8 cellular contexts compared by ENCODE assay signal in the genomic region with DNA sequence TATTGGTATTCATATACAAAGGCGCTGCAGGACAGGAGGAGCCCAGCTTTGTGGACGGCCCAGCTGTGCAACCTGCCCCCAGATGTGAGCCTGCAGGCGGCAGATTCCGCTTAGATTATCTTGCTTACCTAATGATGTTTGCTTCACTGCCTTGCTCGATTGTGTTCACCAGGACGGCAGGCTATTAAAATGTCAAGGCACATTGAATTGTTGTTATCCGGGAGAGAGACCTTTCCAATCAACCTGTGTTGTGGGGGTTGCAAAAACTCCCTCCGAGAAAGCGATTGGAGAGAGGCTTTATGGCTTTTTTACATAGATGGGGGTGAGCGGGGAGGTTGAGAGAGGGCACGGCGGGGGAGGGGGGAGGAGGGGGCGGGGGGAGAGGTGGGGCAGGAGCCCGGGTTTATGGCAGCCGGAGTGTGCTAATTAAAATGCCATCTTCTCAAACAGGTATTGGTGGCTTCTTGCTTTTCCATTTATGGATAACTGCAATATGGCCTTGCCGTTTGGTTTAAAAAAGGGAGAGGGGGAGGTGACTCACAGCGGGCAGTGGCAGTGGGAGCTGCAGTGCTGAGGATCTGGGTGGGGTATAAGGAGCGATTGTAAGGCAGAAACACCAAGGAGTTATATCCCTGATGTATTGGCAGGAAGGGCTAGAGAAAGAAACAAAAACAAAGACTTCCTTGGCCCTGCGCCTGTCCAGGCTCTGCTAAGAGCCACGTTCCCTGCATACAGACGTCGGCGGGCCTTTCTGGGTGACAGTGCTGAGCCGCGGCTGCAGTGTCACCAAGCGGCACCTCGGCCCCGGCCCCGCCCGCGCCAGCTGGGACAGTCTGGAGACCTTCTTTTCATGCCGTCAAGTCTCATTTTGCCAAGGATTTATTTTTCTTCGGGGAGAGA.
DNase-seq lines count a peak whose midpoint lies in the region; ATAC-seq and TF ChIP-seq lines count a peak whose summit lies in the region.

No MANE protein-coding gene starts in this region.

- H3K79me2 ChIP-seq in KMS-11 (ENCODE audit: insufficient read depth, low read depth) = no peaks in the 10 kb centered on the region
- peaks cover 6% of the 10 kb centered on the region for H3K79me2 ChIP-seq in trophoblast cell (ENCODE audit: control insufficient read depth, insufficient read depth, low read length, poor library complexity)

- ATAC-seq in GM21786 (IDR thresholded peaks at IDR 0.05; ENCODE audit: unreplicated experiment) = peak; percentile 78
- peak; percentile 83 for ATAC-seq in SK-N-SH treated with all-trans-retinoic acid at 6 μM for 48 hours
- peak; percentile 83 to 85 for ATAC-seq in left cardiac atrium

- H4K8ac ChIP-seq in trophoblast cell (ENCODE audit: low read depth, low read length) = peak overlapping the region; percentile 91

- WGBS in trophoblast cell (ENCODE audit: extremely low coverage, insufficient coverage, insufficient read length) = no CpG with 5 or more reads among the region's 33 CpGs

- H4K12ac ChIP-seq in trophoblast cell (ENCODE audit: low read depth, low read length) = peak overlapping the region; percentile 73

- H2AFZ ChIP-seq in KMS-11 (ENCODE audit: low read depth) (peak overlapping the region; percentile 79), trophoblast cell (ENCODE audit: insufficient read depth, low read length, poor library complexity) (peak overlapping the region; percentile 97)

- H3K9me3 ChIP-seq in trophoblast cell (ENCODE audit: insufficient read depth, low read depth, low read length) (no peaks in the 10 kb centered on the region), vagina (no peaks in the 10 kb centered on the region)

- intact Hi-C loops in left cardiac atrium (cut with DNase I) = loop anchor here in 1 of 2 donors (10.0 kb wide), 1 partner anchor 101 kb away; the partner anchor contains the start of gene INSIG2
- intact Hi-C loops in vagina (cut with DNase I) = no loop called here

- peak overlapping the region; percentile 57 for H2BK5ac ChIP-seq in trophoblast cell (ENCODE audit: low read depth, low read length, poor library complexity)

- DNase-seq in ELF-1 (ENCODE audit: low read depth, low spot score) (peak; percentile 75), amniotic epithelial cell (ENCODE audit: low read depth) (peak; percentile 4), left cardiac atrium (peak; percentile 72), trophoblast cell (peak in 1 of 2 donors; percentile 38), vagina (ENCODE audit: extremely low spot score in 2 of 2) (no peak)

- H3K4me3 ChIP-seq in KMS-11 (IDR thresholded peaks at IDR 0.05; ENCODE audit: insufficient read depth, low read depth, low read length) (peak overlapping the region; percentile 80), trophoblast cell (ENCODE audit: low read depth, low read length) (peak overlapping the region; percentile 70), vagina (peak overlapping the region; percentile 61 to 62)

- peaks cover 10% of the 10 kb centered on the region for H3K79me1 ChIP-seq in trophoblast cell (ENCODE audit: low read length)

- H2BK120ac ChIP-seq in trophoblast cell (ENCODE audit: insufficient read depth, low read length, poor library complexity) = peak overlapping the region; percentile 74

- H3K4me2 ChIP-seq in KMS-11 = peak overlapping the region; percentile 42; the same call in 1 of the 2 replicates
- H3K4me2 ChIP-seq in trophoblast cell (ENCODE audit: low read length) = peak overlapping the region; percentile 89

- H3K23ac ChIP-seq in trophoblast cell (ENCODE audit: low read length) = peak overlapping the region; percentile 28

- H3K9ac ChIP-seq in KMS-11 (peak overlapping the region; percentile 75; the same call in 1 of the 2 replicates), trophoblast cell (ENCODE audit: low read length) (peak overlapping the region; percentile 73)

- peaks cover 8% of the 10 kb centered on the region for H3K4me1 ChIP-seq in KMS-11 (ENCODE audit: low read depth, poor library complexity, severe bottlenecking)
- peaks cover 0 to 4% of the 10 kb centered on the region in 2 experiments for H3K4me1 ChIP-seq in trophoblast cell (ENCODE audit: control insufficient read depth in 1 of 2, insufficient read depth in 2 of 2, low read length in 2 of 2)
- H3K4me1 ChIP-seq in vagina = peaks cover 12% of the 10 kb centered on the region

- H3K36me3 ChIP-seq in KMS-11 (ENCODE audit: insufficient read depth) (no peaks in the 10 kb centered on the region), trophoblast cell (ENCODE audit: control insufficient read depth in 1 of 2, insufficient read depth in 2 of 2, low read length in 2 of 2) (no peaks in the 10 kb centered on the region), vagina (no peaks in the 10 kb centered on the region)

- H3K18ac ChIP-seq in trophoblast cell (ENCODE audit: low read length) = peak overlapping the region; percentile 28

- H3K4ac ChIP-seq in trophoblast cell (ENCODE audit: low read depth, low read length) = no peak overlapping the region

- H4K20me1 ChIP-seq in KMS-11 (ENCODE audit: insufficient read depth) = no peaks in the 10 kb centered on the region

- TF ChIP-seq POLR2A in vagina (IDR thresholded peaks at IDR 0.05) = no peak

- H2AK5ac ChIP-seq in trophoblast cell (ENCODE audit: low read length) = no peak overlapping the region

- H4K91ac ChIP-seq in trophoblast cell (ENCODE audit: low read depth, low read length) = peak overlapping the region; percentile 95

- H2BK12ac ChIP-seq in trophoblast cell (ENCODE audit: low read length) = no peak overlapping the region

- peak overlapping the region; percentile 68 for H3K27ac ChIP-seq in KMS-11
- peak overlapping the region; percentile 43 for H3K27ac ChIP-seq in trophoblast cell (ENCODE audit: low read depth, low read length)
- peak overlapping the region; percentile 66 for H3K27ac ChIP-seq in vagina

- H3K27me3 ChIP-seq in KMS-11 (ENCODE audit: insufficient read depth, low read depth) = no peaks in the 10 kb centered on the region
- H3K27me3 ChIP-seq in trophoblast cell (ENCODE audit: insufficient read depth, low read length) = no peaks in the 10 kb centered on the region
- no peaks in the 10 kb centered on the region for H3K27me3 ChIP-seq in vagina

- H3K14ac ChIP-seq in trophoblast cell (ENCODE audit: low read length) = peak overlapping the region; percentile 38

- no peak for TF ChIP-seq CTCF in KMS-11 (conservative IDR thresholded peaks at IDR 0.05; ENCODE audit: low read depth, low read length)
- TF ChIP-seq CTCF in vagina (IDR thresholded peaks at IDR 0.05) = no peak

TF ChIP-seq in SK-N-SH treated with all-trans-retinoic acid at 6 μM for 48 hours, 23 proteins besides CTCF, POLR2A, EP300 and RAD21:
- TF ChIP-seq CSRNP3 (CRISPR knock-in tag; IDR thresholded peaks at IDR 0.05) (no peak), ZNF565 (CRISPR knock-in tag; conservative IDR thresholded peaks at IDR 0.05; ENCODE audit: low read depth) (no peak), OSR1 (CRISPR knock-in tag; IDR thresholded peaks at IDR 0.05) (no peak), PPARA (CRISPR knock-in tag; IDR thresholded peaks at IDR 0.05; ENCODE audit: borderline replicate concordance) (no peak), SNAI2 (CRISPR knock-in tag; IDR thresholded peaks at IDR 0.05) (no peak), ZFP30 (CRISPR knock-in tag; IDR thresholded peaks at IDR 0.05) (no peak), TCF4 (CRISPR knock-in tag; IDR thresholded peaks at IDR 0.05; ENCODE audit: borderline replicate concordance) (no peak), BACH2 (CRISPR knock-in tag; IDR thresholded peaks at IDR 0.05; ENCODE audit: borderline replicate concordance) (no peak), ZNF8 (CRISPR knock-in tag; IDR thresholded peaks at IDR 0.05) (no peak), ZFP3 (CRISPR knock-in tag; IDR thresholded peaks at IDR 0.05) (no peak), RARB (CRISPR knock-in tag; IDR thresholded peaks at IDR 0.05) (no peak), ISL1 (CRISPR knock-in tag; IDR thresholded peaks at IDR 0.05) (no peak), ZNF70 (CRISPR knock-in tag; IDR thresholded peaks at IDR 0.05) (no peak)
- TF ChIP-seq, protein P1, sequence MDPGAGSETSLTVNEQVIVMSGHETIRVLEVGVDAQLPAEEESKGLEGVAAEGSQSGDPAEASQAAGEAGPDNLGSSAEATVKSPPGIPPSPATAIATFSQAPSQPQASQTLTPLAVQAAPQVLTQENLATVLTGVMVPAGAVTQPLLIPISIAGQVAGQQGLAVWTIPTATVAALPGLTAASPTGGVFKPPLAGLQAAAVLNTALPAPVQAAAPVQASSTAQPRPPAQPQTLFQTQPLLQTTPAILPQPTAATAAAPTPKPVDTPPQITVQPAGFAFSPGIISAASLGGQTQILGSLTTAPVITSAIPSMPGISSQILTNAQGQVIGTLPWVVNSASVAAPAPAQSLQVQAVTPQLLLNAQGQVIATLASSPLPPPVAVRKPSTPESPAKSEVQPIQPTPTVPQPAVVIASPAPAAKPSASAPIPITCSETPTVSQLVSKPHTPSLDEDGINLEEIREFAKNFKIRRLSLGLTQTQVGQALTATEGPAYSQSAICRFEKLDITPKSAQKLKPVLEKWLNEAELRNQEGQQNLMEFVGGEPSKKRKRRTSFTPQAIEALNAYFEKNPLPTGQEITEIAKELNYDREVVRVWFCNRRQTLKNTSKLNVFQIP (CRISPR knock-in tag; IDR thresholded peaks at IDR 0.05; ENCODE audit: borderline replicate concordance, low read depth) = no peak

Comparison
In these comparisons a context has a peak if more than half of its experiments do, and no peak if none do; other contexts are left out.
1. DNase-seq: peak in ELF-1 (single experiment), amniotic epithelial cell (single experiment) and left cardiac atrium (single experiment); none in vagina (0 of 2).
2. Peak in every context shown above with its lines, with median percentiles within 50 percentile points of each other: ATAC-seq, H3K27ac ChIP-seq and H3K4me3 ChIP-seq.